9 cellular contexts compared by ENCODE assay signal in the genomic region with DNA sequence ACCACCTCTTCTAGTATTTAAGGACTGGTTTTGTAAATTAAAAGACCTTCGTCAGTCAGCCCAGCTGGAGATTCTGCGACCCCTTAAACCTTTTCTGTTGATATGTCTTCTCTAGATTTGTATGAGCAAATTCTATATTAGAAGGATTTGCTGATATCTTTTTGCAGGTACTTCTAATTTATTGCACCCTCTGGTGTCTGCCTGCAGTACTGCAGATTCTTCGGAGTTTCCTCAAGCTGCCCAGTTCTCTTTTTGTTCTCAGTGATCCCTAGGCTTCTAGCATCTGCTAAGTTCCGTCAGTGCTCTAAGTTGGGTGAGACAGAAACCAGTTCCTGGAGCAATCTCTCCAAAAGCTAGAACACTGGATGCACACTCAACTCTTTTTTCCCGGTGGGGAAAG.
DNase-seq lines count a peak whose midpoint lies in the region; ATAC-seq, FAIRE-seq and TF ChIP-seq lines count a peak whose summit lies in the region.
"Had no signal": no experiment of that assay in that cellular context is flagged by ENCODE, and none has a peak within 500 bp of the region (broad histone marks: within the 10 kb centered on the region; RNA-seq: fewer than 3 reads in every experiment).

No MANE protein-coding gene starts in this region.

- no peaks in the 10 kb centered on the region for H3K36me3 Mint-ChIP-seq in astrocyte (ENCODE audit: low read depth, unreplicated experiment)
- H3K36me3 Mint-ChIP-seq: activated naive CD8-positive, alpha-beta T cell had no signal

- no peaks in the 10 kb centered on the region for H3K27me3 Mint-ChIP-seq in astrocyte (ENCODE audit: low read depth, unreplicated experiment)

- FAIRE-seq in astrocyte (lab: Jason Lieb, UNC) = no peak

- no peaks in the 10 kb centered on the region for H3K9me3 Mint-ChIP-seq in astrocyte (ENCODE audit: unreplicated experiment)

- no peak overlapping the region for H3K27ac Mint-ChIP-seq in astrocyte (ENCODE audit: unreplicated experiment)
- H3K27ac Mint-ChIP-seq: activated naive CD8-positive, alpha-beta T cell had no signal

- H3K9me3 ChIP-seq in RWPE2 (ENCODE audit: severe bottlenecking) (no peaks in the 10 kb centered on the region), astrocyte (ENCODE audit: insufficient read depth, low read depth, low read length) (no peaks in the 10 kb centered on the region)

- DNase-seq in DMS153 treated with DMSO at 0.1 percent for 48 hours (lab: John Stamatoyannopoulos, UW; ENCODE audit: unreplicated experiment) = peak; percentile 15
- no peak for DNase-seq in RWPE2 (ENCODE audit: low spot score)
- peak; percentile 16 for DNase-seq in astrocyte (ENCODE audit: low read depth)
- peak; percentile 61 for DNase-seq in inferior parietal cortex (ENCODE audit: extremely low spot score)
- peak; percentile 22 for DNase-seq in stimulated activated CD4-positive, alpha-beta T cell treated with anti-CD3 and anti-CD28 coated beads, Interleukin-1b, Interleukin-23, amount 100 ng/mL, for 48 hours

- no peaks in the 10 kb centered on the region for H3K4me1 ChIP-seq in RWPE2 (ENCODE audit: insufficient read depth, poor library complexity, severe bottlenecking)
- no peaks in the 10 kb centered on the region for H3K4me1 ChIP-seq in astrocyte (ENCODE audit: insufficient read depth, low read length)

- no peaks in the 10 kb centered on the region for H4K20me1 ChIP-seq in astrocyte (ENCODE audit: insufficient read depth, low read length)

- H3K36me3 ChIP-seq in RWPE2 (ENCODE audit: low read depth) (no peaks in the 10 kb centered on the region), astrocyte (ENCODE audit: insufficient read depth, low read length) (no peaks in the 10 kb centered on the region)

- TF ChIP-seq CTCF in RWPE2 (IDR thresholded peaks at IDR 0.05; ENCODE audit: poor library complexity, severe bottlenecking) (peak; percentile 80), astrocyte (IDR thresholded peaks at IDR 0.05; ENCODE audit: insufficient read depth, low read depth, low read length) (peak; percentile 83)

- peak; percentile 88 for ATAC-seq in GM19455 (IDR thresholded peaks at IDR 0.05; ENCODE audit: unreplicated experiment)
- peak; percentile 86 for ATAC-seq in HG03558 (IDR thresholded peaks at IDR 0.05; ENCODE audit: extremely low read depth, unreplicated experiment)
- peak; percentile 51; the same call in 2 of the 3 replicates for ATAC-seq in RWPE2 (ENCODE audit: low read depth)
- no peak for ATAC-seq in GM19397 (IDR thresholded peaks at IDR 0.05; ENCODE audit: unreplicated experiment)

- no peak overlapping the region for H3K4me2 ChIP-seq in astrocyte (ENCODE audit: low read length)

- H3K9ac ChIP-seq in astrocyte (ENCODE audit: low read length) = no peak overlapping the region

- no peak overlapping the region for H3K27ac ChIP-seq in RWPE2 (ENCODE audit: poor library complexity, severe bottlenecking)
- H3K27ac ChIP-seq in astrocyte (ENCODE audit: low read depth, low read length) = no peak overlapping the region

- no peaks in the 10 kb centered on the region for H3K27me3 ChIP-seq in RWPE2 (ENCODE audit: insufficient read depth, poor library complexity, severe bottlenecking)
- no peaks in the 10 kb centered on the region for H3K27me3 ChIP-seq in astrocyte (ENCODE audit: insufficient read depth, low read length)

- no peak overlapping the region for H2AFZ ChIP-seq in astrocyte (ENCODE audit: low read depth, low read length)

- no peak overlapping the region for H3K4me3 Mint-ChIP-seq in astrocyte (ENCODE audit: unreplicated experiment)
- H3K4me3 Mint-ChIP-seq: activated naive CD8-positive, alpha-beta T cell had no signal

- H3K4me3 ChIP-seq in RWPE2 (ENCODE audit: severe bottlenecking) (no peak overlapping the region), astrocyte (ENCODE audit: insufficient read depth, low read depth, low read length) (no peak overlapping the region)

- no peaks in the 10 kb centered on the region for H3K79me2 ChIP-seq in astrocyte (ENCODE audit: insufficient read depth, low read length)

- H3K4me1 Mint-ChIP-seq in astrocyte (ENCODE audit: low read depth, unreplicated experiment) = no peaks in the 10 kb centered on the region
